22 cellular contexts compared by ENCODE assay signal in the genomic region with DNA sequence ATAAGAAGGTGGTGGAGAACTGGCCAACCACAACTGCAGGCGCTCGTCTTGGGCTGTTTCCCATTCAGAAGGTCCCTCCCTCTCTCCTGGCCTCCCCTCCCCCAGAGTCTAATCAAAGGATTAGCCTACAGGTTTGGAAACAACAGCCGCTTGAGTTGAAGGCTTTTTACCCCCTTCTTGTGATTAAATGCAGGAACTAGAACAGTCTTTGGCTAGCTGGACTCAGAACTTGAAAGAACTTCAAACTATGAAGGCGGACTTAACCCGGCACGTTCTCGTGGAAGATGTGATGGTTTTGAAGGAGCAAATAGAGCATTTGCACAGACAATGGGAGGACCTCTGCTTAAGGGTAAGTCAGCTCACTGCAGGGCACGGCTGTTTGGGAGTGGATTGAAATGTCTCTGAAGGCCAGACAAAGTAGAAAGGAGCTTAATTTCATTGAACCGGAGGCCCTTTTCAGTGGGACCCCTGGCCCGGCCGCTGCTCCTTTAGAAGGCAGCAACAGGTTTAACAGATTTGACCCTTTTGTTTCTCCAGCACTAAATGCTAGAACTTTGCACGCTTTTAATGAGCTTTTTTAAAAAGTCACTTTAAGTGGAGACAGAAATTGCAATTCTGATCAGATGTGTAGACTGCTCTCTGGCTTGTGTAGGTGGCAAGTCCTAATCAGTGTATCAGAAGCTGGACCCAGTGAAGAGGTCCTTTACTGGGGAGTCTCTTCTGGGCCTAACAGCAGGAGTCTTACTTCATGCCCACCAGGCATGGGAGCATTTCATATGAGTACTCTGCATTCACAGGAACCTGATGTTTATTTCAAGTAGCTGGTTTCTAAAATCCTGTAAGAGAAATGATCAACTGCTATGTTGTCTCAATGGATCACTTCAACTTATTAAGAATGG.
DNase-seq lines count a peak whose midpoint lies in the region; ATAC-seq and FAIRE-seq lines count a peak whose summit lies in the region.
"Had no signal": no experiment of that assay in that cellular context is flagged by ENCODE, and none has a peak within 500 bp of the region (broad histone marks: within the 10 kb centered on the region; RNA-seq: fewer than 3 reads in every experiment).

No MANE protein-coding gene starts in this region.

- ATAC-seq in HG03342 (IDR thresholded peaks at IDR 0.05; ENCODE audit: unreplicated experiment) (no peak), GM21381 (IDR thresholded peaks at IDR 0.05; ENCODE audit: unreplicated experiment) (no peak)
- ATAC-seq: stimulated activated naive CD8-positive, alpha-beta T cell treated with anti-CD3 and anti-CD28 coated beads, Interleukin-15, amount 100 ng/mL, for 72 hours; upper lobe of right lung had no signal

- H2BK15ac ChIP-seq in mesenchymal stem cell (ENCODE audit: low read depth, poor library complexity, severe bottlenecking) = no peak overlapping the region

- WGBS in mesenchymal stem cell = 66% methylated on average over 12 of the region's 12 CpGs

- H3K9me3 ChIP-seq in iPS-18c (ENCODE audit: control insufficient read depth, insufficient read depth, low read length) (peaks cover 2% of the 10 kb centered on the region), mesenchymal stem cell (ENCODE audit: control insufficient read depth, low read length) (no peaks in the 10 kb centered on the region)
- H3K9me3 ChIP-seq: upper lobe of right lung had no signal

- H3K4me3 ChIP-seq in iPS-18c (ENCODE audit: insufficient read depth, low read depth, low read length) (peak overlapping the region; percentile 62), mesenchymal stem cell (ENCODE audit: insufficient read depth in 1 of 2, low read depth in 1 of 2, low read length in 2 of 2) (no peak overlapping the region)
- H3K4me3 ChIP-seq: smooth muscle cell, upper lobe of right lung had no signal

- peak; percentile 92 for FAIRE-seq in HTR-8/SVneo (lab: Jason Lieb, UNC)
- FAIRE-seq: GM18507 had no signal

- no peak overlapping the region for H3K18ac ChIP-seq in mesenchymal stem cell (ENCODE audit: low read depth in 1 of 2, low read length in 2 of 2)

- no peak overlapping the region for H3K4ac ChIP-seq in mesenchymal stem cell (ENCODE audit: low read depth in 1 of 2, low read length in 2 of 2)

- no peak overlapping the region for H3K27ac ChIP-seq in mesenchymal stem cell (ENCODE audit: low read length, poor library complexity, severe bottlenecking)
- H3K27ac ChIP-seq: epithelial cell of prostate, upper lobe of right lung had no signal

- H2BK12ac ChIP-seq in mesenchymal stem cell (ENCODE audit: low read length in 2 of 2) = no peak overlapping the region

- no peak overlapping the region for H2AFZ ChIP-seq in mesenchymal stem cell (ENCODE audit: low read depth, low read length)

- H3K36me3 ChIP-seq in mesenchymal stem cell (ENCODE audit: control insufficient read depth in 1 of 2, insufficient read depth in 2 of 2, low read depth in 1 of 2, low read length in 2 of 2) = peaks cover 0 to 21% of the 10 kb centered on the region in 2 experiments

- no peak overlapping the region for H4K91ac ChIP-seq in mesenchymal stem cell (ENCODE audit: low read length)

- H3K14ac ChIP-seq in mesenchymal stem cell (ENCODE audit: low read length in 2 of 2) = no peak overlapping the region

- H3K27me3 ChIP-seq in mesenchymal stem cell (ENCODE audit: control insufficient read depth in 1 of 2, insufficient read depth in 1 of 2, low read length in 2 of 2) = no peaks in the 10 kb centered on the region
- H3K27me3 ChIP-seq: upper lobe of right lung had no signal

- H3K4me2 ChIP-seq in mesenchymal stem cell (ENCODE audit: low read length, poor library complexity, severe bottlenecking) = no peak overlapping the region
- H3K4me2 ChIP-seq: smooth muscle cell had no signal

- no peak for DNase-seq in HTR-8/SVneo (ENCODE audit: insufficient read length, low spot score)
- peak; percentile 7 for DNase-seq in astrocyte of the hippocampus (ENCODE audit: low read depth, low spot score)
- DNase-seq in retina = peak; percentile 51
- DNase-seq in mesenchymal stem cell = no peak
- no peak for DNase-seq in NCI-H2107 treated with DMSO at 0.1 percent for 48 hours (lab: John Stamatoyannopoulos, UW; ENCODE audit: unreplicated experiment)
- DNase-seq: activated naive CD8-positive, alpha-beta T cell treated with anti-CD3 and anti-CD28 coated beads, Interleukin-2, amount 10 ng/mL, durations not matched to agents 7 days and 5 days; cortex of kidney; foreskin melanocyte; kidney; naive B cell; NCI-H2029; NCI-H446 treated with DMSO at 0.1 percent for 48 hours; RPMI8226; stimulated activated CD4-positive, alpha-beta T cell treated with anti-CD3 and anti-CD28 coated beads, Interleukin-4, amount 100 ng/mL, for 1 hour; stimulated activated naive CD8-positive, alpha-beta T cell treated with anti-CD3 and anti-CD28 coated beads, Interleukin-15, amount 100 ng/mL, for 72 hours; upper lobe of right lung had no signal

- no peak overlapping the region for H2BK5ac ChIP-seq in mesenchymal stem cell (ENCODE audit: low read depth, low read length, poor library complexity, severe bottlenecking)

- no peak overlapping the region for H3K9ac ChIP-seq in mesenchymal stem cell (ENCODE audit: low read length)

- H2AK5ac ChIP-seq in mesenchymal stem cell (ENCODE audit: low read length, severe bottlenecking) = no peak overlapping the region

- no peak overlapping the region for H4K8ac ChIP-seq in mesenchymal stem cell (ENCODE audit: low read length)

- H3K4me1 ChIP-seq in mesenchymal stem cell (ENCODE audit: control insufficient read depth, insufficient read depth, low read depth, low read length) = no peaks in the 10 kb centered on the region
- H3K4me1 ChIP-seq: upper lobe of right lung had no signal

- no peaks in the 10 kb centered on the region for H3K79me1 ChIP-seq in mesenchymal stem cell (replicated peaks; ENCODE audit: low read length, poor library complexity, severe bottlenecking)

- no peak overlapping the region for H2BK120ac ChIP-seq in mesenchymal stem cell (ENCODE audit: low read depth, low read length)

- H3K23ac ChIP-seq in mesenchymal stem cell (ENCODE audit: low read length in 2 of 2) = no peak overlapping the region

Comparison
In these comparisons a context has a peak if more than half of its experiments do, and no peak if none do; other contexts are left out.
1. DNase-seq: peak in astrocyte of the hippocampus (single experiment) and retina (single experiment); none in HTR-8/SVneo (single experiment), mesenchymal stem cell (single experiment) and NCI-H2107 treated with DMSO at 0.1 percent for 48 hours (single experiment).